ENCODE assay signal across 12 cellular contexts in genomic region chr1:24714859-24715520, GRCh38. TPM values are rescaled to one million over a fixed set of nuclear protein-coding genes. Genes with fewer than 3 reads are reported as not detected.
DNase-seq lines count a peak whose midpoint lies in the region; ATAC-seq and TF ChIP-seq lines count a peak whose summit lies in the region.
"Had no signal": no experiment of that assay in that cellular context is flagged by ENCODE, and none has a peak within 500 bp of the region (broad histone marks: within the 10 kb centered on the region; RNA-seq: fewer than 3 reads in every experiment).

No MANE protein-coding gene starts in this region.

- H3K27ac ChIP-seq in cingulate gyrus (ENCODE audit: low read depth, low read length) (peak overlapping the region; percentile 91), osteoblast (ENCODE audit: low read depth, low read length) (peak overlapping the region; percentile 94), SJCRH30 (no peak overlapping the region)
- H3K27ac ChIP-seq: vagina had no signal

- no peak for TF ChIP-seq CTCF in osteoblast (IDR thresholded peaks at IDR 0.05; ENCODE audit: extremely low read depth, low read depth, low read length)

- H3K4me3 ChIP-seq in osteoblast (ENCODE audit: insufficient read depth, low read length) (peak overlapping the region; percentile 1), SJCRH30 (no peak overlapping the region)
- H3K4me3 ChIP-seq: smooth muscle cell, vagina had no signal

- no peak for ATAC-seq in HG02571 (IDR thresholded peaks at IDR 0.05; ENCODE audit: unreplicated experiment)

- peak overlapping the region; percentile 54 for H2AFZ ChIP-seq in osteoblast (ENCODE audit: low read length)

- peaks cover 21% of the 10 kb centered on the region for H3K79me2 ChIP-seq in osteoblast (ENCODE audit: insufficient read depth, low read length)

- H3K36me3 ChIP-seq in osteoblast (ENCODE audit: insufficient read depth, low read length), result no peaks in the 10 kb centered on the region
- no peaks in the 10 kb centered on the region for H3K36me3 ChIP-seq in SJCRH30
- H3K36me3 ChIP-seq: vagina had no signal

- peak in 13 of 14 donors; percentile 49 to 100 (median 87) for DNase-seq in C1 segment of cervical spinal cord (lab: John Stamatoyannopoulos, UW)
- DNase-seq in M059J (ENCODE audit: low read depth), result peak; percentile 93
- peak; percentile 95 for DNase-seq in osteoblast (ENCODE audit: insufficient read length, low spot score, missing footprints)
- DNase-seq in SJCRH30, result no peak
- no peak for DNase-seq in cerebellar cortex (ENCODE audit: low spot score)
- no peak for DNase-seq in ureter (ENCODE audit: low spot score)
- DNase-seq: NCI-H187, SHP77 had no signal

- H3K4me2 ChIP-seq in osteoblast (ENCODE audit: insufficient read depth, low read length), result peak overlapping the region; percentile 27
- H3K4me2 ChIP-seq: smooth muscle cell had no signal

- H3K4me1 ChIP-seq in osteoblast (ENCODE audit: insufficient read depth, low read length) (peaks cover 51% of the 10 kb centered on the region), SJCRH30 (peaks cover 13% of the 10 kb centered on the region)

- H3K27me3 ChIP-seq in osteoblast (ENCODE audit: insufficient read depth, low read length) (no peaks in the 10 kb centered on the region), SJCRH30 (no peaks in the 10 kb centered on the region)
- H3K27me3 ChIP-seq: vagina had no signal

- H4K20me1 ChIP-seq in osteoblast (ENCODE audit: insufficient read depth, low read length), result no peaks in the 10 kb centered on the region

- no peaks in the 10 kb centered on the region for H3K9me3 ChIP-seq in osteoblast (ENCODE audit: low read depth, low read length)
- no peaks in the 10 kb centered on the region for H3K9me3 ChIP-seq in SJCRH30 (replicated peaks)
- H3K9me3 ChIP-seq: vagina had no signal

RNA-seq across cellular contexts. Expression of gene CLIC4, which starts 30.3 kb away (rescaled TPM):
- total RNA-seq in M059J (2014; rRNA removed; shearing (Covaris generic)), result 612 and 621 TPM in 2 replicates
- 697 and 711 TPM in 2 replicates for total RNA-seq in osteoblast
- total RNA-seq in SJCRH30 (2014; rRNA removed; shearing (Covaris generic)), result 157 and 169 TPM in 2 replicates
- 163 TPM for total RNA-seq in ureter

Comparison
In these comparisons a context has a peak if more than half of its experiments do, and no peak if none do; other contexts are left out.
1. DNase-seq: peak in C1 segment of cervical spinal cord (13 of 14), M059J (single experiment) and osteoblast (single experiment); none in SJCRH30 (0 of 2), cerebellar cortex (single experiment) and ureter (single experiment).